In the genomic region with DNA sequence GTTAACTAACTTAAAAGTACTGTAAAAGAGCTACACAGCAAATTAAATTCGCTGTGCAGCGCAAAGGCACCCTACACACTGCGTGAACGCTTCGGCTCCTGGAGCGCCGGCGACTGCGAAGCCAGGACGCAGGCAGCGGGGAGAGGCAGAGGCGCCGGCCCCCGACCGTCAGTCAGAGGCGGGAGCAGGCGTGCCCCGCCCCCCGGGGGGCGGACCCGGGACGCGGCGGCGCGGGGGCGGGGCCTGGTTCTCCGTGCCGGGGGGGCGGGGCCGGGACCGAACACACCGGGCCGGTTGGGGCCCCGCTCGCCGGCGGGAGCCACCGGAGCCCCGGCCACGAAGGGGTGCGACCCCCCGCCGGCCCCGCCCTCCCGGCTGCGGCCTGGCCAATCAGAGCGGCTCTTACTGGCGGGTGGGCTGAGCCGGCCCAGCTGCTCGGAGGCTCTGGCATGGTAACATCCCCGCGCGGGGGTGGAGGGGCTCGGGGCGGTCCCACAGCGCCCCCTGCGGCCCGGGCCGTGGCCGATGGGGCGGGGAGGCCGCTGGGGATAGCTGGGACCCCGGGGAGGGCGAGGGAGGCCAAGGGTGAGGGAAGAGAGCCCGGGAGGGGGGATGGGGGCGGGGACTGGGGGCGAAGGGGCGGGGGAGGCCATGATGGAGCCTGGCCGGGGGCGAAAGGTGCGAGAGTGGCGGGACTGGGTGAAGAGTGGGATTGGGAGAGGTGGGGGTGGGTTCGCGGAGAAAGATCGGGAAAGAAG, we compare ENCODE assay signal across 1 cellular context.
TF ChIP-seq lines count a peak whose summit lies in the region.

A gene (plus strand): TSS at position 420 of the 758 bp plus-strand sequence. CDS start 30 bp downstream, at position 450.

TF ChIP-seq in GM12878, 131 proteins besides CTCF, POLR2A, EP300 and RAD21 (continued from another document):
- TF ChIP-seq, protein P1, sequence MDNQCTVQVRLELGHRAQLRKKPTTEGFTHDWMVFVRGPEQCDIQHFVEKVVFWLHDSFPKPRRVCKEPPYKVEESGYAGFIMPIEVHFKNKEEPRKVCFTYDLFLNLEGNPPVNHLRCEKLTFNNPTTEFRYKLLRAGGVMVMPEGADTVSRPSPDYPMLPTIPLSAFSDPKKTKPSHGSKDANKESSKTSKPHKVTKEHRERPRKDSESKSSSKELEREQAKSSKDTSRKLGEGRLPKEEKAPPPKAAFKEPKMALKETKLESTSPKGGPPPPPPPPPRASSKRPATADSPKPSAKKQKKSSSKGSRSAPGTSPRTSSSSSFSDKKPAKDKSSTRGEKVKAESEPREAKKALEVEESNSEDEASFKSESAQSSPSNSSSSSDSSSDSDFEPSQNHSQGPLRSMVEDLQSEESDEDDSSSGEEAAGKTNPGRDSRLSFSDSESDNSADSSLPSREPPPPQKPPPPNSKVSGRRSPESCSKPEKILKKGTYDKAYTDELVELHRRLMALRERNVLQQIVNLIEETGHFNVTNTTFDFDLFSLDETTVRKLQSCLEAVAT (IDR thresholded peaks at IDR 0.05) = no peak
- TF ChIP-seq, protein P2, sequence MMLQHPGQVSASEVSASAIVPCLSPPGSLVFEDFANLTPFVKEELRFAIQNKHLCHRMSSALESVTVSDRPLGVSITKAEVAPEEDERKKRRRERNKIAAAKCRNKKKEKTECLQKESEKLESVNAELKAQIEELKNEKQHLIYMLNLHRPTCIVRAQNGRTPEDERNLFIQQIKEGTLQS (IDR thresholded peaks at IDR 0.05; ENCODE audit: borderline replicate concordance, extremely low read depth, low read depth, low read length) = no peak
- no peak for TF ChIP-seq IRF4 (IDR thresholded peaks at IDR 0.05; ENCODE audit: low read depth, low read length)
- no peak for TF ChIP-seq STAT3 (IDR thresholded peaks at IDR 0.05; ENCODE audit: low read depth, low read length)
- no peak for TF ChIP-seq CREM (IDR thresholded peaks at IDR 0.05; ENCODE audit: low read depth)
- no peak for TF ChIP-seq HDAC2 (IDR thresholded peaks at IDR 0.05)
- TF ChIP-seq, protein P3, sequence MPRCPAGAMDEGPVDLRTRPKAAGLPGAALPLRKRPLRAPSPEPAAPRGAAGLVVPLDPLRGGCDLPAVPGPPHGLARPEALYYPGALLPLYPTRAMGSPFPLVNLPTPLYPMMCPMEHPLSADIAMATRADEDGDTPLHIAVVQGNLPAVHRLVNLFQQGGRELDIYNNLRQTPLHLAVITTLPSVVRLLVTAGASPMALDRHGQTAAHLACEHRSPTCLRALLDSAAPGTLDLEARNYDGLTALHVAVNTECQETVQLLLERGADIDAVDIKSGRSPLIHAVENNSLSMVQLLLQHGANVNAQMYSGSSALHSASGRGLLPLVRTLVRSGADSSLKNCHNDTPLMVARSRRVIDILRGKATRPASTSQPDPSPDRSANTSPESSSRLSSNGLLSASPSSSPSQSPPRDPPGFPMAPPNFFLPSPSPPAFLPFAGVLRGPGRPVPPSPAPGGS (IDR thresholded peaks at IDR 0.05; ENCODE audit: borderline replicate concordance, insufficient read depth, low read depth, low read length, poor library complexity, severe bottlenecking) = no peak
- TF ChIP-seq KAT2A (conservative IDR thresholded peaks at IDR 0.05; ENCODE audit: control insufficient read depth, low read depth, low read length) = no peak
- TF ChIP-seq POLR2AphosphoS2 (IDR thresholded peaks at IDR 0.05; ENCODE audit: low read depth, low read length) = no peak
- TF ChIP-seq CREB1 (IDR thresholded peaks at IDR 0.05; ENCODE audit: low read depth) = no peak
- no peak for TF ChIP-seq CBX5 (IDR thresholded peaks at IDR 0.05; ENCODE audit: low read depth)
- peak; percentile 43; the same call in 1 of the 2 replicates for TF ChIP-seq NR2C1 (IDR thresholded peaks at IDR 0.05)
- no peak for TF ChIP-seq RBBP5 (conservative IDR thresholded peaks at IDR 0.05)
- TF ChIP-seq NR2F1 (conservative IDR thresholded peaks at IDR 0.05) = peak; percentile 60
- TF ChIP-seq, protein P4, sequence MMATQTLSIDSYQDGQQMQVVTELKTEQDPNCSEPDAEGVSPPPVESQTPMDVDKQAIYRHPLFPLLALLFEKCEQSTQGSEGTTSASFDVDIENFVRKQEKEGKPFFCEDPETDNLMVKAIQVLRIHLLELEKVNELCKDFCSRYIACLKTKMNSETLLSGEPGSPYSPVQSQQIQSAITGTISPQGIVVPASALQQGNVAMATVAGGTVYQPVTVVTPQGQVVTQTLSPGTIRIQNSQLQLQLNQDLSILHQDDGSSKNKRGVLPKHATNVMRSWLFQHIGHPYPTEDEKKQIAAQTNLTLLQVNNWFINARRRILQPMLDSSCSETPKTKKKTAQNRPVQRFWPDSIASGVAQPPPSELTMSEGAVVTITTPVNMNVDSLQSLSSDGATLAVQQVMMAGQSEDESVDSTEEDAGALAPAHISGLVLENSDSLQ (IDR thresholded peaks at IDR 0.05) = peak; percentile 82
- TF ChIP-seq, protein P5, sequence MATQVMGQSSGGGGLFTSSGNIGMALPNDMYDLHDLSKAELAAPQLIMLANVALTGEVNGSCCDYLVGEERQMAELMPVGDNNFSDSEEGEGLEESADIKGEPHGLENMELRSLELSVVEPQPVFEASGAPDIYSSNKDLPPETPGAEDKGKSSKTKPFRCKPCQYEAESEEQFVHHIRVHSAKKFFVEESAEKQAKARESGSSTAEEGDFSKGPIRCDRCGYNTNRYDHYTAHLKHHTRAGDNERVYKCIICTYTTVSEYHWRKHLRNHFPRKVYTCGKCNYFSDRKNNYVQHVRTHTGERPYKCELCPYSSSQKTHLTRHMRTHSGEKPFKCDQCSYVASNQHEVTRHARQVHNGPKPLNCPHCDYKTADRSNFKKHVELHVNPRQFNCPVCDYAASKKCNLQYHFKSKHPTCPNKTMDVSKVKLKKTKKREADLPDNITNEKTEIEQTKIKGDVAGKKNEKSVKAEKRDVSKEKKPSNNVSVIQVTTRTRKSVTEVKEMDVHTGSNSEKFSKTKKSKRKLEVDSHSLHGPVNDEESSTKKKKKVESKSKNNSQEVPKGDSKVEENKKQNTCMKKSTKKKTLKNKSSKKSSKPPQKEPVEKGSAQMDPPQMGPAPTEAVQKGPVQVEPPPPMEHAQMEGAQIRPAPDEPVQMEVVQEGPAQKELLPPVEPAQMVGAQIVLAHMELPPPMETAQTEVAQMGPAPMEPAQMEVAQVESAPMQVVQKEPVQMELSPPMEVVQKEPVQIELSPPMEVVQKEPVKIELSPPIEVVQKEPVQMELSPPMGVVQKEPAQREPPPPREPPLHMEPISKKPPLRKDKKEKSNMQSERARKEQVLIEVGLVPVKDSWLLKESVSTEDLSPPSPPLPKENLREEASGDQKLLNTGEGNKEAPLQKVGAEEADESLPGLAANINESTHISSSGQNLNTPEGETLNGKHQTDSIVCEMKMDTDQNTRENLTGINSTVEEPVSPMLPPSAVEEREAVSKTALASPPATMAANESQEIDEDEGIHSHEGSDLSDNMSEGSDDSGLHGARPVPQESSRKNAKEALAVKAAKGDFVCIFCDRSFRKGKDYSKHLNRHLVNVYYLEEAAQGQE (IDR thresholded peaks at IDR 0.05; ENCODE audit: low read depth, low read length) = no peak
- TF ChIP-seq MXI1 (IDR thresholded peaks at IDR 0.05; ENCODE audit: low read depth, low read length) = 0 out of 2 replicates have a peak, but pooled peaks have one; percentile 25
- no peak for TF ChIP-seq EZH2 (IDR thresholded peaks at IDR 0.05; ENCODE audit: borderline replicate concordance, control insufficient read depth, low read depth, low read length)
- no peak for TF ChIP-seq NBN (IDR thresholded peaks at IDR 0.05)
- TF ChIP-seq RELA (IDR thresholded peaks at IDR 0.05; ENCODE audit: borderline replicate concordance, partially characterized antibody) = no peak
- TF ChIP-seq POU2F2 (IDR thresholded peaks at IDR 0.05; ENCODE audit: borderline replicate concordance, low read depth, low read length) = peak; percentile 56; the same call in 2 of the 3 replicates
- no peak for TF ChIP-seq IKZF1 (conservative IDR thresholded peaks at IDR 0.05)
- TF ChIP-seq, protein P6, sequence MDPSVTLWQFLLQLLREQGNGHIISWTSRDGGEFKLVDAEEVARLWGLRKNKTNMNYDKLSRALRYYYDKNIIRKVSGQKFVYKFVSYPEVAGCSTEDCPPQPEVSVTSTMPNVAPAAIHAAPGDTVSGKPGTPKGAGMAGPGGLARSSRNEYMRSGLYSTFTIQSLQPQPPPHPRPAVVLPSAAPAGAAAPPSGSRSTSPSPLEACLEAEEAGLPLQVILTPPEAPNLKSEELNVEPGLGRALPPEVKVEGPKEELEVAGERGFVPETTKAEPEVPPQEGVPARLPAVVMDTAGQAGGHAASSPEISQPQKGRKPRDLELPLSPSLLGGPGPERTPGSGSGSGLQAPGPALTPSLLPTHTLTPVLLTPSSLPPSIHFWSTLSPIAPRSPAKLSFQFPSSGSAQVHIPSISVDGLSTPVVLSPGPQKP (IDR thresholded peaks at IDR 0.05; ENCODE audit: low read depth, low read length) = no peak
- no peak for TF ChIP-seq MYC (IDR thresholded peaks at IDR 0.05; ENCODE audit: insufficient read depth, insufficient read length, insufficient replicate concordance, low read length, severe bottlenecking)
- TF ChIP-seq HDGF (IDR thresholded peaks at IDR 0.05) = no peak
- TF ChIP-seq BRCA1 (IDR thresholded peaks at IDR 0.05; ENCODE audit: low read depth, low read length) = no peak
- TF ChIP-seq TAF1 (IDR thresholded peaks at IDR 0.05; ENCODE audit: borderline replicate concordance, low read depth, low read length) = peak; percentile 62; the same call in 1 of the 2 replicates
- TF ChIP-seq GATAD2B (conservative IDR thresholded peaks at IDR 0.05; ENCODE audit: low read depth) = no peak; the same call in 1 of the 2 replicates
TF ChIP-seq in GM12878: peak in this region for 18.
